In genomic region chr10:62076872-62077271, GRCh38 we compare ENCODE assay signal across 8 cellular contexts.
A peak's percentile ranks its signal among the peaks of the same experiment; 100 is the strongest.
DNase-seq lines count a peak whose midpoint lies in the region; TF ChIP-seq lines count a peak whose summit lies in the region.

No MANE protein-coding gene starts in this region.

- H3K4me1 ChIP-seq in muscle layer of duodenum (ENCODE audit: control insufficient read depth in 1 of 2, insufficient read depth in 2 of 2, low read length in 2 of 2), result peaks cover 10 to 59% of the 10 kb centered on the region in 2 donors

- H3K27ac ChIP-seq in AG04450 (ENCODE audit: low read depth, low read length) (peak overlapping the region; percentile 78), muscle layer of duodenum (ENCODE audit: low read length) (peak overlapping the region; percentile 44)

- H3K36me3 ChIP-seq in MG63 (peaks cover 85% of the 10 kb centered on the region), muscle layer of duodenum (ENCODE audit: control insufficient read depth in 1 of 2, insufficient read depth in 2 of 2, low read length in 2 of 2) (peaks cover 22 to 25% of the 10 kb centered on the region in 2 donors)

- no peak for DNase-seq in AG04450 (ENCODE audit: low read depth, low spot score)
- peak; percentile 32 for DNase-seq in MG63
- peak; percentile 31 to 90 for DNase-seq in cardiac fibroblast (ENCODE audit: low read depth in 2 of 2)
- DNase-seq in iPS-NIHi11 (ENCODE audit: low spot score), result no peak
- no peak for DNase-seq in activated gamma-delta T cell (lab: John Stamatoyannopoulos, UW)
- no peak for DNase-seq in DMS114 treated with DMSO at 0.1 percent for 48 hours (lab: John Stamatoyannopoulos, UW; ENCODE audit: unreplicated experiment)
- no peak for DNase-seq in DMS 273 (lab: John Stamatoyannopoulos, UW; ENCODE audit: unreplicated experiment)

- TF ChIP-seq CTCF in AG04450 (IDR thresholded peaks at IDR 0.05; ENCODE audit: low read depth, low read length), result no peak
- no peak for TF ChIP-seq CTCF in cardiac fibroblast (IDR thresholded peaks at IDR 0.05; ENCODE audit: low read depth, low read length)

- H3K4me3 ChIP-seq in AG04450 (ENCODE audit: low read depth, low read length), result no peak overlapping the region
- H3K4me3 ChIP-seq in MG63, result no peak overlapping the region
- H3K4me3 ChIP-seq in cardiac fibroblast (replicated peaks in 1 of 2; ENCODE audit: low read depth in 2 of 2, low read length in 2 of 2), result no peak overlapping the region
- no peak overlapping the region for H3K4me3 ChIP-seq in muscle layer of duodenum (ENCODE audit: low read depth in 1 of 2, low read length in 2 of 2)

- H3K27me3 ChIP-seq in AG04450 (ENCODE audit: control insufficient read depth, insufficient read depth, low read length) (no peaks in the 10 kb centered on the region), MG63 (no peaks in the 10 kb centered on the region), muscle layer of duodenum (ENCODE audit: low read depth, low read length) (no peaks in the 10 kb centered on the region)

- CTCF ChIA-PET in AG04450 (lab: Charles Lee), result no interaction called here

- no peaks in the 10 kb centered on the region for H3K9me3 ChIP-seq in AG04450 (ENCODE audit: control insufficient read depth, insufficient read depth, low read length)
- no peaks in the 10 kb centered on the region for H3K9me3 ChIP-seq in MG63
- H3K9me3 ChIP-seq in muscle layer of duodenum (ENCODE audit: control insufficient read depth in 1 of 2, low read length in 2 of 2), result no peaks in the 10 kb centered on the region

- POLR2A ChIA-PET in AG04450 (lab: Yijun Ruan, JAX), result interaction anchor here (0.6 to 1.5 kb wide), 4 partner anchors 8 to 168 kb away, joined by 3 to 5 read pairs (median 4); no protein-coding TSS in a partner anchor

Comparison
In these comparisons a context has a peak if more than half of its experiments do, and no peak if none do; other contexts are left out.
1. DNase-seq: peak in MG63 (single experiment) and cardiac fibroblast (2 of 2); none in AG04450 (single experiment), iPS-NIHi11 (single experiment), activated gamma-delta T cell (single experiment), DMS114 treated with DMSO at 0.1 percent for 48 hours (single experiment) and DMS 273 (single experiment).